In genomic region chr9:137579259-137579604, GRCh38 we compare ENCODE assay signal across 6 cellular contexts. TPM values are rescaled to one million over a fixed set of nuclear protein-coding genes. Genes with fewer than 3 reads are reported as not detected.
A peak's percentile ranks its signal among the peaks of the same experiment; 100 is the strongest.
DNase-seq lines count a peak whose midpoint lies in the region; ATAC-seq and TF ChIP-seq lines count a peak whose summit lies in the region.

No MANE protein-coding gene starts in this region.

- no peaks in the 10 kb centered on the region for H3K36me3 ChIP-seq in cardiac muscle cell
- H3K36me3 ChIP-seq in hepatocyte (replicated peaks; ENCODE audit: insufficient read depth, low read depth) = no peaks in the 10 kb centered on the region
- no peaks in the 10 kb centered on the region for H3K36me3 ChIP-seq in uterus

- H3K79me2 ChIP-seq in hepatocyte = peaks cover 32% of the 10 kb centered on the region

- intact Hi-C loops in Right ventricle myocardium superior (cut with DNase I) (no loop called here), uterus (cut with DNase I; ENCODE audit: low total_unique reads) (no loop called here)

- WGBS in hepatocyte (ENCODE audit: low lambda C conversion rate, missing lambda C conversion rate) = 63% methylated on average over 19 of the region's 19 CpGs

- no peak for TF ChIP-seq POLR2A in uterus (IDR thresholded peaks at IDR 0.05)

- peak overlapping the region; percentile 81 for H3K4me2 ChIP-seq in hepatocyte

- peak overlapping the region; percentile 71 for H2AFZ ChIP-seq in hepatocyte

- H3K4me1 ChIP-seq in cardiac muscle cell (ENCODE audit: low read depth) (peaks cover 29% of the 10 kb centered on the region), hepatocyte (ENCODE audit: insufficient read depth) (peaks cover 15% of the 10 kb centered on the region), uterus (peaks cover 5% of the 10 kb centered on the region in 2 donors)

- H3K27ac ChIP-seq in cardiac muscle cell (no peak overlapping the region), hepatocyte (no peak overlapping the region), uterus (peak overlapping the region; percentile 50 to 82)

- no peaks in the 10 kb centered on the region for H3K9me3 ChIP-seq in cardiac muscle cell (ENCODE audit: low read depth)
- no peaks in the 10 kb centered on the region for H3K9me3 ChIP-seq in hepatocyte (ENCODE audit: low read depth)
- no peaks in the 10 kb centered on the region for H3K9me3 ChIP-seq in uterus

- no peak for ATAC-seq in Right ventricle myocardium superior (ENCODE audit: poor library complexity)

- H4K20me1 ChIP-seq in hepatocyte (ENCODE audit: insufficient read depth, poor library complexity, severe bottlenecking) = no peaks in the 10 kb centered on the region

- DNase-seq in cardiac muscle cell (ENCODE audit: low read depth in 1 of 2, low spot score in 1 of 2) = no peak
- DNase-seq in Right ventricle myocardium superior = no peak
- DNase-seq in hepatocyte (ENCODE audit: low spot score) = no peak
- DNase-seq in uterus = no peak
- no peak for DNase-seq in occipital lobe (lab: John Stamatoyannopoulos, UW)
- no peak for DNase-seq in AG08396 (ENCODE audit: low spot score)

- H3K4me3 ChIP-seq in cardiac muscle cell (peak overlapping the region; percentile 81), hepatocyte (no peak overlapping the region), uterus (peak overlapping the region; percentile 69 to 100)

- no peaks in the 10 kb centered on the region for H3K9me2 ChIP-seq in hepatocyte (replicated peaks; ENCODE audit: insufficient read depth)

- H3K27me3 ChIP-seq in cardiac muscle cell (no peaks in the 10 kb centered on the region), hepatocyte (no peaks in the 10 kb centered on the region), uterus (no peaks in the 10 kb centered on the region)

- no peak for TF ChIP-seq CTCF in cardiac muscle cell (IDR thresholded peaks at IDR 0.05; ENCODE audit: low read depth, low read length)
- TF ChIP-seq CTCF in hepatocyte (IDR thresholded peaks at IDR 0.05; ENCODE audit: poor library complexity) = no peak
- TF ChIP-seq CTCF in uterus (IDR thresholded peaks at IDR 0.05) = no peak

RNA-seq across cellular contexts. Expression of gene DPH7, which starts 0.5 kb away (rescaled TPM):
- 57.3 and 65.6 TPM in 2 replicates for total RNA-seq in cardiac muscle cell
- 61.2 and 78.4 TPM in 2 replicates for polyA plus RNA-seq in cardiac muscle cell
- total RNA-seq in Right ventricle myocardium superior = 18.6 TPM
- 26.8 and 28.3 TPM in 2 replicates for total RNA-seq in hepatocyte
- 36.9 and 45.5 TPM in 2 replicates for polyA plus RNA-seq in hepatocyte
- 10 to 100 TPM; 31.3 to 42.4 (median 38.4) TPM for total RNA-seq in uterus
- total RNA-seq in occipital lobe = 26.5 TPM

RNA-seq across cellular contexts. Expression of gene ZMYND19, which starts 11.1 kb away (rescaled TPM):
- total RNA-seq in cardiac muscle cell (30.6 and 35.3 TPM in 2 replicates), Right ventricle myocardium superior (12.0 TPM), hepatocyte (20.4 and 24.3 TPM in 2 replicates), uterus (10 to 100 TPM; 14.7 to 26.4 (median 16.3) TPM), occipital lobe (17.9 TPM)
- polyA plus RNA-seq in cardiac muscle cell (48.1 and 49.0 TPM in 2 replicates), hepatocyte (46.9 and 50.3 TPM in 2 replicates)

RNA-seq across cellular contexts. Expression of gene ARRDC1, which starts 26.3 kb away (rescaled TPM):
- total RNA-seq in cardiac muscle cell (53.0 and 82.9 TPM in 2 replicates), Right ventricle myocardium superior (15.7 TPM), hepatocyte (62.7 and 86.0 TPM in 2 replicates), uterus (10 to 100 TPM; 10.3 to 25.1 (median 21.3) TPM), occipital lobe (9.5 TPM)
- polyA plus RNA-seq in cardiac muscle cell (73.9 and 91.8 TPM in 2 replicates), hepatocyte (102 and 109 TPM in 2 replicates)

RNA-seq across cellular contexts. Expression of gene MRPL41, which starts 27.6 kb away (rescaled TPM):
- 70.2 and 98.6 TPM in 2 replicates for total RNA-seq in cardiac muscle cell
- 93.1 and 111 TPM in 2 replicates for polyA plus RNA-seq in cardiac muscle cell
- 272 TPM for total RNA-seq in Right ventricle myocardium superior
- 34.7 and 36.6 TPM in 2 replicates for total RNA-seq in hepatocyte
- polyA plus RNA-seq in hepatocyte = 86.0 and 94.5 TPM in 2 replicates
- 10 to 100 TPM in 3 of 4 donors, 1 to 10 TPM in 1; 8.6 to 47.9 (median 30.5) TPM for total RNA-seq in uterus
- 20.0 TPM for total RNA-seq in occipital lobe

RNA-seq across cellular contexts. Expression of gene PNPLA7, which starts 29.0 kb away (rescaled TPM):
- total RNA-seq in cardiac muscle cell (1.1 and 3.6 TPM in 2 replicates), Right ventricle myocardium superior (12.2 TPM), hepatocyte (0.56 and 0.77 TPM in 2 replicates), uterus (10 to 100 TPM in 1 of 4 donors, 1 to 10 TPM in 2, under 1 TPM in 1; 0.26 to 25.7 (median 3.4) TPM), occipital lobe (0.94 TPM)
- polyA plus RNA-seq in cardiac muscle cell (1.4 and 1.6 TPM in 2 replicates), hepatocyte (0.62 and 2.0 TPM in 2 replicates)

Comparison
In these comparisons a context has a peak if more than half of its experiments do, and no peak if none do; other contexts are left out.
1. H3K27ac ChIP-seq: peak in uterus (2 of 2); none in cardiac muscle cell (single experiment) and hepatocyte (single experiment).